ENCODE assay signal across 8 cellular contexts in the genomic region with DNA sequence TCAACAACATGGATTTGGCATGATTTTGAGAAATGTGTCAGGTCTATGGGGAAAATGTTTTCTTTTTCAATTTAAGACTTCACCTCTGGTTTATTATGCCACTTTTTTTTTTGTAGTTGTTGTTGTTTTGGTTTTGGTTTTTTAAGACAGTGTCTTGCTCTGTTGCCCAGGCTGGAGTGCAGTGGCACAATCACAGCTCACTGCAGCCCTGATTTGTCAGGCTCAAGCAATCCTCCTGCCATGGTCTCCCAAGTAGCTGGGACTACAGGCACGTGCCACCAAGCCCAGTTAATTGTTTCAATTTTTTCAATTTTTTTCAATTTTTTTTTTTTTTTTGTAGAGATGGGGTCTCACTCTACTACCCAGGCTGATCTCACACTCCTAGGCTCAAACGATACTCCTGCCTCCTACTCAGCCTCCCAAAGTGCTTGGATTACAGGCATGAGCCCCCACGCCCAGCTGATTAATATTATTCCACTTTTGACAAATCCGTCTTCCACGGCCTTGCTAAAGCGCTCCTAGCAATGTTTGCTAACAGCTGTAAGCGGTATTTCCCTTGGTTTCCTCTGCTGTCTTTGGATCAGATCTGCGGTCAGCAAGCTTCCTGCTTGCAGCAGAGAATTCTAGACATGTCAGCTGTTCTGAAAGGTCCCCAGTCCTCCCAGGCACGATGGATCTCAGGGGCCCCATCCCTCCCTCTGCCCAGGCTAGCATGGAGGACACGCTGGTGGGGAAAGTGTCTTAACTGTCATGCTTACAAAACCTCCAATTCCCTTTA. TPM values are rescaled to one million over a fixed set of nuclear protein-coding genes. Genes with fewer than 3 reads are reported as not detected.
DNase-seq lines count a peak whose midpoint lies in the region; ATAC-seq and TF ChIP-seq lines count a peak whose summit lies in the region.

No MANE protein-coding gene starts in this region.

- no peak overlapping the region for H3K4me3 ChIP-seq in skeletal muscle tissue (ENCODE audit: low read length in 3 of 3)
- no peak overlapping the region for H3K4me3 ChIP-seq in mesendoderm (ENCODE audit: low read length)

- no peak for TF ChIP-seq CTCF in HFFc6 (IDR thresholded peaks at IDR 0.05)

- no peak overlapping the region for H2BK15ac ChIP-seq in mesendoderm (replicated peaks; ENCODE audit: low read depth)

- peaks cover 0 to 5% (median 5%) of the 10 kb centered on the region in 3 donors for H3K9me3 ChIP-seq in skeletal muscle tissue (ENCODE audit: control insufficient read depth in 3 of 3, low read length in 3 of 3)

- H3K56ac ChIP-seq in mesendoderm (ENCODE audit: low read length), result no peak overlapping the region

- H3K27ac Mint-ChIP-seq in HFFc6, result peak overlapping the region; percentile 84

- H3K27me3 Mint-ChIP-seq in HFFc6 (ENCODE audit: insufficient read depth), result peaks cover 5% of the 10 kb centered on the region

- H3K27ac ChIP-seq in skeletal muscle tissue (ENCODE audit: low read depth, low read length), result peak overlapping the region; percentile 58
- H3K27ac ChIP-seq in mesendoderm (ENCODE audit: low read depth, low read length), result no peak overlapping the region

- no peak for ATAC-seq in HG03457 (IDR thresholded peaks at IDR 0.05; ENCODE audit: unreplicated experiment)

- no peak overlapping the region for H2AK5ac ChIP-seq in mesendoderm (ENCODE audit: low read length)

- H3K4me1 ChIP-seq in skeletal muscle tissue (ENCODE audit: control insufficient read depth in 3 of 3, insufficient read depth in 3 of 3, low read length in 3 of 3) (peaks cover 0 to 3% (median 0%) of the 10 kb centered on the region in 3 donors), mesendoderm (ENCODE audit: control insufficient read depth, low read depth, low read length) (no peaks in the 10 kb centered on the region)

- H3K36me3 ChIP-seq in skeletal muscle tissue (ENCODE audit: control insufficient read depth in 3 of 3, insufficient read depth in 3 of 3, low read length in 3 of 3) (no peaks in the 10 kb centered on the region), mesendoderm (ENCODE audit: control insufficient read depth, insufficient read depth, low read length) (no peaks in the 10 kb centered on the region)

- no peak overlapping the region for H2BK5ac ChIP-seq in mesendoderm (ENCODE audit: low read length)

- no peak overlapping the region for H3K4ac ChIP-seq in mesendoderm (ENCODE audit: low read depth, low read length)

- no CpG with 5 or more reads among the region's 10 CpGs for WGBS in mesendoderm (ENCODE audit: extremely low coverage, insufficient coverage, low lambda C conversion rate)

- H3K9ac ChIP-seq in skeletal muscle tissue (ENCODE audit: low read depth in 1 of 3, low read length in 3 of 3) (peak overlapping the region in 1 of 3 donors; percentile 16), mesendoderm (ENCODE audit: low read length) (no peak overlapping the region)

- no peak overlapping the region for H4K5ac ChIP-seq in mesendoderm (ENCODE audit: low read length)

- H3K27me3 ChIP-seq in skeletal muscle tissue (ENCODE audit: control insufficient read depth in 3 of 3, insufficient read depth in 3 of 3, low read length in 3 of 3) (no peaks in the 10 kb centered on the region), mesendoderm (ENCODE audit: insufficient read depth, low read length, poor library complexity) (no peaks in the 10 kb centered on the region)

- H3K4me3 Mint-ChIP-seq in HFFc6, result peak overlapping the region; percentile 72

- no peak overlapping the region for H3K23ac ChIP-seq in mesendoderm (ENCODE audit: low read length)

- H3K36me3 Mint-ChIP-seq in HFFc6 (ENCODE audit: low read depth), result peaks cover 23% of the 10 kb centered on the region

- no peak overlapping the region for H2BK120ac ChIP-seq in mesendoderm (ENCODE audit: low read depth, low read length)

- no peak overlapping the region for H4K8ac ChIP-seq in mesendoderm (ENCODE audit: low read depth, low read length)

- peaks cover 32% of the 10 kb centered on the region for H3K9me3 Mint-ChIP-seq in HFFc6

- H3K4me2 ChIP-seq in mesendoderm (ENCODE audit: low read length), result no peak overlapping the region

- peaks cover 12% of the 10 kb centered on the region for H3K4me1 Mint-ChIP-seq in HFFc6 (ENCODE audit: low read depth)

- no peaks in the 10 kb centered on the region for H3K79me1 ChIP-seq in mesendoderm (ENCODE audit: low read length)

- H3K18ac ChIP-seq in mesendoderm (ENCODE audit: low read length), result no peak overlapping the region

- no peaks in the 10 kb centered on the region for H3K79me2 ChIP-seq in mesendoderm (ENCODE audit: control insufficient read depth, insufficient read depth, low read length)

- DNase-seq in HFFc6 (peak; percentile 25), UCSD-AML1 (lab: John Stamatoyannopoulos, UW; ENCODE audit: unreplicated experiment) (peak; percentile 77), foreskin melanocyte (peak; percentile 76), mesendoderm (no peak), NCI-H2029 (lab: John Stamatoyannopoulos, UW) (no peak), NCI-H526 treated with DMSO at 0.1 percent for 48 hours (lab: John Stamatoyannopoulos, UW) (no peak)

RNA-seq across cellular contexts. Expression of gene MILR1, which starts 7.0 kb away (rescaled TPM):
- 1 to 10 TPM in 4 of 6 experiments, under 1 TPM in 2; 0.61 to 2.5 (median 1.5) TPM for total RNA-seq in HFFc6 (2021; fragmentation: NEBNext Ultra II Directional; extraction: Animal tissue kit (Norgen Biotek cat#: 25700))
- 10.4 TPM for total RNA-seq in skeletal muscle tissue
- not detected for polyA plus RNA-seq in mesendoderm (2013, experiment 1 of 2)
- polyA plus RNA-seq in mesendoderm (2013, experiment 2 of 2), result not detected

RNA-seq across cellular contexts. Expression of gene PECAM1, which starts 51.3 kb away (rescaled TPM):
- total RNA-seq in HFFc6 (2021; fragmentation: NEBNext Ultra II Directional; extraction: Animal tissue kit (Norgen Biotek cat#: 25700)), result under 1 TPM in 1 of 6 experiments, not detected in 5; 0.02 TPM
- 57.9 TPM for total RNA-seq in skeletal muscle tissue
- polyA plus RNA-seq in mesendoderm (2013, experiment 1 of 2), result 0.14 TPM
- polyA plus RNA-seq in mesendoderm (2013, experiment 2 of 2), result 0.07 TPM

RNA-seq across cellular contexts. Expression of gene POLG2, which starts 54.9 kb away (rescaled TPM):
- 10 to 100 TPM in 1 of 6 experiments, 1 to 10 TPM in 5; 6.5 to 11.8 (median 7.3) TPM for total RNA-seq in HFFc6 (2021; fragmentation: NEBNext Ultra II Directional; extraction: Animal tissue kit (Norgen Biotek cat#: 25700))
- 13.0 TPM for total RNA-seq in skeletal muscle tissue
- polyA plus RNA-seq in mesendoderm (2013, experiment 1 of 2), result 14.5 TPM
- 14.9 TPM for polyA plus RNA-seq in mesendoderm (2013, experiment 2 of 2)

Comparison
In these comparisons a context has a peak if more than half of its experiments do, and no peak if none do; other contexts are left out.
1. DNase-seq: peak in HFFc6 (single experiment), UCSD-AML1 (single experiment) and foreskin melanocyte (single experiment); none in mesendoderm (single experiment), NCI-H2029 (single experiment) and NCI-H526 treated with DMSO at 0.1 percent for 48 hours (single experiment).
2. RNA of gene PECAM1, which starts 51.3 kb away (total RNA-seq): 57.9 TPM in skeletal muscle tissue (single experiment); 0.02 TPM in HFFc6; every median in the first group is over 10 times any median in the second.